Comparison of ENCODE assay signal across 25 cellular contexts in genomic region chr1:31407029-31407626, GRCh38. TPM values are rescaled to one million over a fixed set of nuclear protein-coding genes. Genes with fewer than 3 reads are reported as not detected.
DNase-seq lines count a peak whose midpoint lies in the region; ATAC-seq, FAIRE-seq and TF ChIP-seq lines count a peak whose summit lies in the region.
"Had no signal": no experiment of that assay in that cellular context is flagged by ENCODE, and none has a peak within 500 bp of the region (broad histone marks: within the 10 kb centered on the region; RNA-seq: fewer than 3 reads in every experiment).

No MANE protein-coding gene starts in this region.

- H3K4me3 ChIP-seq in astrocyte (ENCODE audit: insufficient read depth, low read depth, low read length) (no peak overlapping the region), neuronal stem cell (ENCODE audit: low read length in 2 of 2) (peak overlapping the region in 1 of 2 donors; percentile 11), colonic mucosa (no peak overlapping the region)

- no peaks in the 10 kb centered on the region for H3K4me1 Mint-ChIP-seq in astrocyte (ENCODE audit: low read depth, unreplicated experiment)

- no peak overlapping the region for H3K4me3 Mint-ChIP-seq in astrocyte (ENCODE audit: unreplicated experiment)

- H4K8ac ChIP-seq in neuronal stem cell (ENCODE audit: low read depth, low read length): no peak overlapping the region

- peak; percentile 5 for ATAC-seq in esophagus mucosa

- intact Hi-C loops in colonic mucosa (cut with DNase I): no loop called here

- H3K27ac Mint-ChIP-seq in astrocyte (ENCODE audit: unreplicated experiment): no peak overlapping the region

- no peaks in the 10 kb centered on the region for H3K79me1 ChIP-seq in neuronal stem cell (ENCODE audit: low read depth, low read length)

- H3K18ac ChIP-seq in neuronal stem cell (ENCODE audit: low read length): peak overlapping the region; percentile 53

- H3K4me1 ChIP-seq in astrocyte (ENCODE audit: insufficient read depth, low read length): peaks cover 10% of the 10 kb centered on the region
- peaks cover 4 to 5% of the 10 kb centered on the region in 2 donors for H3K4me1 ChIP-seq in neuronal stem cell (ENCODE audit: control insufficient read depth in 2 of 2, insufficient read depth in 1 of 2, low read depth in 1 of 2, low read length in 2 of 2)
- H3K4me1 ChIP-seq in colonic mucosa: no peaks in the 10 kb centered on the region
- H3K4me1 ChIP-seq: BE2C had no signal

- TF ChIP-seq CTCF in astrocyte (IDR thresholded peaks at IDR 0.05; ENCODE audit: insufficient read depth, low read depth, low read length) (no peak), colonic mucosa (IDR thresholded peaks at IDR 0.05) (no peak)

- H2BK120ac ChIP-seq in neuronal stem cell (ENCODE audit: low read depth, low read length): no peak overlapping the region

- FAIRE-seq in astrocyte (lab: Jason Lieb, UNC): no peak
- FAIRE-seq: D721Med, RCC 7860 had no signal

- WGBS in neuronal stem cell (ENCODE audit: extremely low coverage in 2 of 2, insufficient read length in 2 of 2, insufficient replicate concordance in 1 of 2), 2 donors: no CpG with 5 or more reads among the region's 18 CpGs

- H3K4me2 ChIP-seq in astrocyte (ENCODE audit: low read length) (no peak overlapping the region), neuronal stem cell (ENCODE audit: insufficient read depth, low read length, poor library complexity, severe bottlenecking) (no peak overlapping the region)
- H3K4me2 ChIP-seq: KMS-11 had no signal

- no peak overlapping the region for H3K4ac ChIP-seq in neuronal stem cell (ENCODE audit: low read length)

- no peaks in the 10 kb centered on the region for H4K20me1 ChIP-seq in astrocyte (ENCODE audit: insufficient read depth, low read length)

- H2BK5ac ChIP-seq in neuronal stem cell (ENCODE audit: low read length): no peak overlapping the region

- peak overlapping the region; percentile 41 for H2AFZ ChIP-seq in astrocyte (ENCODE audit: low read depth, low read length)
- H2AFZ ChIP-seq in neuronal stem cell (ENCODE audit: low read length): peak overlapping the region; percentile 43

- peaks cover 5% of the 10 kb centered on the region for H3K27me3 ChIP-seq in astrocyte (ENCODE audit: insufficient read depth, low read length)
- no peaks in the 10 kb centered on the region for H3K27me3 ChIP-seq in neuronal stem cell (ENCODE audit: control insufficient read depth in 3 of 3, insufficient read depth in 3 of 3, low read depth in 1 of 3, low read length in 3 of 3)
- no peaks in the 10 kb centered on the region for H3K27me3 ChIP-seq in colonic mucosa
- H3K27me3 ChIP-seq: BE2C had no signal

- H3K23ac ChIP-seq in neuronal stem cell (ENCODE audit: low read depth, low read length, poor library complexity): peak overlapping the region; percentile 67

- no peak for DNase-seq in astrocyte (ENCODE audit: low read depth)
- DNase-seq in neuronal stem cell (ENCODE audit: low spot score): no peak
- DNase-seq in activated CD4-positive, alpha-beta T cell treated with anti-CD3 and anti-CD28 coated beads for 48 hours: no peak
- DNase-seq in cerebellar cortex (ENCODE audit: low spot score): no peak
- DNase-seq in stimulated activated CD4-positive, alpha-beta T cell treated with anti-CD3 and anti-CD28 coated beads, Interleukin-2, amount 100 ng/mL, for 24 hours: no peak
- DNase-seq in colonic mucosa: no peak
- DNase-seq: BE2C, DMS53, GDM1, GOT3, NCI-H1105, NCI-H2081, NCI-H2171, NCI-H345, NCI-H524, NCI-H82, Right ventricle myocardium superior had no signal

- H3K27ac ChIP-seq in astrocyte (ENCODE audit: low read depth, low read length): no peak overlapping the region
- no peak overlapping the region for H3K27ac ChIP-seq in neuronal stem cell (replicated peaks; ENCODE audit: low read length)
- H3K27ac ChIP-seq in colonic mucosa: no peak overlapping the region
- H3K27ac ChIP-seq: HL-60, KMS-11 had no signal

- H3K9me3 Mint-ChIP-seq in astrocyte (ENCODE audit: unreplicated experiment): no peaks in the 10 kb centered on the region

- H3K14ac ChIP-seq in neuronal stem cell (ENCODE audit: low read length): peak overlapping the region; percentile 84

- H3K36me3 ChIP-seq in astrocyte (ENCODE audit: insufficient read depth, low read length) (no peaks in the 10 kb centered on the region), neuronal stem cell (replicated peaks in 1 of 2; ENCODE audit: control insufficient read depth in 2 of 2, insufficient read depth in 2 of 2, low read length in 2 of 2) (no peaks in the 10 kb centered on the region), colonic mucosa (no peaks in the 10 kb centered on the region)
- H3K36me3 ChIP-seq: BE2C had no signal

- peak overlapping the region; percentile 78 for H2BK15ac ChIP-seq in neuronal stem cell (ENCODE audit: low read length)

- H2BK12ac ChIP-seq in neuronal stem cell (ENCODE audit: low read length): peak overlapping the region; percentile 14

- H3K9ac ChIP-seq in astrocyte (ENCODE audit: low read length): no peak overlapping the region
- no peak overlapping the region for H3K9ac ChIP-seq in neuronal stem cell (ENCODE audit: low read depth, low read length, poor library complexity)
- no peak overlapping the region for H3K9ac ChIP-seq in colonic mucosa (ENCODE audit: low read depth in 2 of 2, low read length in 2 of 2)
- H3K9ac ChIP-seq: KMS-11 had no signal

- peak overlapping the region; percentile 9 for H4K91ac ChIP-seq in neuronal stem cell (ENCODE audit: low read depth, low read length, poor library complexity)

- H3K27me3 Mint-ChIP-seq in astrocyte (ENCODE audit: low read depth, unreplicated experiment): peaks cover 34% of the 10 kb centered on the region

- H3K36me3 Mint-ChIP-seq in astrocyte (ENCODE audit: low read depth, unreplicated experiment): no peaks in the 10 kb centered on the region

- H3K79me2 ChIP-seq in astrocyte (ENCODE audit: insufficient read depth, low read length): no peaks in the 10 kb centered on the region

- no peaks in the 10 kb centered on the region for H3K9me3 ChIP-seq in astrocyte (ENCODE audit: insufficient read depth, low read depth, low read length)
- H3K9me3 ChIP-seq in neuronal stem cell (replicated peaks in 1 of 2; ENCODE audit: control insufficient read depth in 2 of 2, insufficient read depth in 1 of 2, low read depth in 1 of 2, low read length in 2 of 2): no peaks in the 10 kb centered on the region
- no peaks in the 10 kb centered on the region for H3K9me3 ChIP-seq in colonic mucosa
- H3K9me3 ChIP-seq: BE2C had no signal

- peak overlapping the region; percentile 85 for H2AK5ac ChIP-seq in neuronal stem cell (ENCODE audit: low read depth, low read length)

TF ChIP-seq in PFSK-1, 5 proteins besides CTCF, POLR2A, EP300 and RAD21:
- TF ChIP-seq POLR2AphosphoS5 (IDR thresholded peaks at IDR 0.05; ENCODE audit: low read depth, low read length) (0 out of 2 replicates have a peak, but pooled peaks have one; percentile 22), SIN3A (IDR thresholded peaks at IDR 0.05; ENCODE audit: borderline replicate concordance, insufficient read depth, low read length) (peak; percentile 37; the same call in 1 of the 2 replicates), REST (IDR thresholded peaks at IDR 0.05; ENCODE audit: insufficient read depth in 1 of 2, low read depth in 2 of 2, low read length in 2 of 2) (no peak), FOXP2 (optimal IDR thresholded peaks at IDR 0.05; ENCODE audit: borderline replicate concordance, extremely low read depth, extremely low read length, insufficient read depth) (peak; percentile 85)
TF ChIP-seq in PFSK-1: peak in this region for 3.

RNA-seq across cellular contexts. Expression of gene SERINC2, which starts 5.9 kb away (rescaled TPM):
- 430 TPM for polyA plus RNA-seq in PFSK-1 (2012; ENCODE audit: insufficient read length, low read depth)
- total RNA-seq in astrocyte (29.4 and 30.4 TPM in 2 replicates), esophagus mucosa (109 TPM), colonic mucosa (100 to 1,000 TPM; 203 to 212 TPM)
- polyA plus RNA-seq in neuronal stem cell (2013, experiment 1 of 2): 36.2 TPM
- polyA plus RNA-seq in neuronal stem cell (2013, experiment 2 of 2): 35.5 TPM

RNA-seq across cellular contexts. Expression of gene FABP3, which starts 34.3 kb away (rescaled TPM):
- polyA plus RNA-seq in PFSK-1 (2012; ENCODE audit: insufficient read length, low read depth): 15.8 TPM
- 13.5 and 20.4 TPM in 2 replicates for total RNA-seq in astrocyte
- total RNA-seq in esophagus mucosa: 0.36 TPM
- 2.4 TPM for polyA plus RNA-seq in neuronal stem cell (2013, experiment 1 of 2)
- 2.5 TPM for polyA plus RNA-seq in neuronal stem cell (2013, experiment 2 of 2)
- 1 to 10 TPM; 2.8 to 4.7 TPM for total RNA-seq in colonic mucosa
- total RNA-seq: A673, HT-29 had no signal
